ENCODE assay signal across 8 cellular contexts in the genomic region with DNA sequence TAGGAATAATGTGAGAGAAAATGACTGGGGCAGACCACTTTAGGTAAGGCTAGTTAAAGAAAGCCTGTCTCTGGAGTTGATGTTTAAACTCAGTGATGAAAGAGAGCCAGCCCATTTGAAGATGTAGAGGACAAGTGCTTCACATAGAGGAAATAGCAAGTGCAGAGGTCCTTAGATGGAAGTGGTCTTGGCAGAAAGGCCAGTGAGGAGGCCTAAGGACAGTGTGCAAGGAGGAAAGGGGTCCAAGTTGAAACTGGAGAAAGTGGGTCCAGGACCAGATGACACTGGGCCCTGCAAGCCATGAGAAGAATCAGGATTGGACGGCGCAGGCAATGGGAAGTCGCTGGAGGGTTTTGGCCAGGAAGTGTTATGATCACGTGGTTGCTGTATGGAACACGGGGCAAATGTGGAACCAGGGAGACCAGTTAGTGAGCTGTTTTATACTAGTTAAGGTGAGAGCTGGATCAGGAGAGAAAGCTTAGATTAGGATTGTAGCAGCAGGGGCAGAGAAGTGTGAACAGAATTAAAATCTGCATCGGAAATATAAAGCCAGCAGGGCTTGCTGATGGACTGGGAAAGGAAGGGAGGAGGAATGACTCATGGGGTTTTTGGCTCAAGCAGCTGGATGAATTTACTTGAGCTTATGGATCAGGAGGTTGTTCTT. TPM values are rescaled to one million over a fixed set of nuclear protein-coding genes. Genes with fewer than 3 reads are reported as not detected.
DNase-seq lines count a peak whose midpoint lies in the region; ATAC-seq, FAIRE-seq and TF ChIP-seq lines count a peak whose summit lies in the region.

No MANE protein-coding gene starts in this region.

- peak overlapping the region in 2 of 3 experiments; percentile 17 to 35 for H3K4me3 Mint-ChIP-seq in nephron

- no peaks in the 10 kb centered on the region for H3K27me3 ChIP-seq in endocrine pancreas (ENCODE audit: control insufficient read depth, insufficient read depth, low read length)

- TF ChIP-seq EP300 in A549 (IDR thresholded peaks at IDR 0.05) = no peak

- no peaks in the 10 kb centered on the region for H3K9me3 Mint-ChIP-seq in nephron

- DNase-seq in A549 (ENCODE audit: low read depth in 1 of 2, low spot score in 1 of 2) = peak; percentile 39 to 60
- DNase-seq in SHP77 (lab: John Stamatoyannopoulos, UW) = peak; percentile 47 to 73
- DNase-seq in stimulated activated CD4-positive, alpha-beta T cell treated with anti-CD3 and anti-CD28 coated beads, Interleukin-4, amount 100 ng/mL, for 24 hours = no peak

- H3K36me3 Mint-ChIP-seq in nephron (ENCODE audit: low read depth) = peaks cover 3% of the 10 kb centered on the region

- no peak for TF ChIP-seq POLR2A in A549 (IDR thresholded peaks at IDR 0.05; ENCODE audit: low read length)

- POLR2A ChIA-PET in A549 (lab: Yijun Ruan, JAX) = interaction anchor here (1.2 kb wide), 1 partner anchor 48 kb away, joined by 5 read pairs; the partner anchor contains the start of gene SCAANT1

- no peak for TF ChIP-seq RAD21 in A549 (conservative IDR thresholded peaks at IDR 0.05 in 1 of 2, IDR thresholded peaks at IDR 0.05 in 1 of 2)

- no peak overlapping the region for H3K9ac ChIP-seq in endocrine pancreas (ENCODE audit: control insufficient read depth, insufficient read depth, low read length)

- H3K36me3 ChIP-seq in endocrine pancreas (ENCODE audit: control insufficient read depth, insufficient read depth, low read length) = no peaks in the 10 kb centered on the region

- 2% methylated on average over 6 of the region's 6 CpGs for WGBS in A549 (ENCODE audit: missing lambda C conversion rate)

- H3K9me3 ChIP-seq in A549 = no peaks in the 10 kb centered on the region
- H3K9me3 ChIP-seq in endocrine pancreas (ENCODE audit: control insufficient read depth, low read length) = no peaks in the 10 kb centered on the region

- peak overlapping the region; percentile 80 to 87 for H3K27ac ChIP-seq in A549

- H3K4me3 ChIP-seq in A549 (peak overlapping the region; percentile 36), endocrine pancreas (ENCODE audit: control insufficient read depth, insufficient read depth, low read length) (peak overlapping the region; percentile 20)

- CTCF ChIA-PET in A549 (lab: Yijun Ruan, JAX) = interaction anchor here (0.6 to 1.3 kb wide), 2 partner anchors 524 to 782 kb away, joined by 3 to 4 read pairs; no protein-coding TSS in a partner anchor

- TF ChIP-seq CTCF in A549 (IDR thresholded peaks at IDR 0.05) (no peak), nephron (IDR thresholded peaks at IDR 0.05; ENCODE audit: unreplicated experiment in 3 of 3) (no peak)

- peak overlapping the region; percentile 82 for H3K4me2 ChIP-seq in A549

- no peaks in the 10 kb centered on the region for H3K27me3 Mint-ChIP-seq in nephron (ENCODE audit: low read depth)

- peak overlapping the region; percentile 31 to 44 (median 40) for H3K27ac Mint-ChIP-seq in nephron

- H3K4me1 Mint-ChIP-seq in nephron = peaks cover 26% of the 10 kb centered on the region

- ATAC-seq in A549 (peak; percentile 96), GM18511 (IDR thresholded peaks at IDR 0.05; ENCODE audit: unreplicated experiment) (peak; percentile 40), HG03457 (IDR thresholded peaks at IDR 0.05; ENCODE audit: unreplicated experiment) (no peak), HG02840 (IDR thresholded peaks at IDR 0.05; ENCODE audit: low FRiP score, unreplicated experiment) (no peak)

- peaks cover 28% of the 10 kb centered on the region for H3K4me1 ChIP-seq in A549
- H3K4me1 ChIP-seq in endocrine pancreas (ENCODE audit: control insufficient read depth, insufficient read depth, low read length) = peaks cover 50% of the 10 kb centered on the region

- no peak for FAIRE-seq in A549 (lab: Jason Lieb, UNC)

TF ChIP-seq in A549, 52 proteins besides CTCF, POLR2A, EP300 and RAD21:
- TF ChIP-seq JUNB (IDR thresholded peaks at IDR 0.05) = peak; percentile 18; the same call in 1 of the 2 replicates
- TF ChIP-seq, protein P1, sequence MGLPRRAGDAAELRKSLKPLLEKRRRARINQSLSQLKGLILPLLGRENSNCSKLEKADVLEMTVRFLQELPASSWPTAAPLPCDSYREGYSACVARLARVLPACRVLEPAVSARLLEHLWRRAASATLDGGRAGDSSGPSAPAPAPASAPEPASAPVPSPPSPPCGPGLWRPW (IDR thresholded peaks at IDR 0.05) = no peak
- TF ChIP-seq MAX (IDR thresholded peaks at IDR 0.05) = peak; percentile 52; the same call in 1 of the 2 replicates
- TF ChIP-seq PHF8 (IDR thresholded peaks at IDR 0.05; ENCODE audit: borderline replicate concordance, low read depth) = no peak
- no peak for TF ChIP-seq ZFP36 (IDR thresholded peaks at IDR 0.05; ENCODE audit: borderline replicate concordance, partially characterized antibody)
- TF ChIP-seq, protein P2, sequence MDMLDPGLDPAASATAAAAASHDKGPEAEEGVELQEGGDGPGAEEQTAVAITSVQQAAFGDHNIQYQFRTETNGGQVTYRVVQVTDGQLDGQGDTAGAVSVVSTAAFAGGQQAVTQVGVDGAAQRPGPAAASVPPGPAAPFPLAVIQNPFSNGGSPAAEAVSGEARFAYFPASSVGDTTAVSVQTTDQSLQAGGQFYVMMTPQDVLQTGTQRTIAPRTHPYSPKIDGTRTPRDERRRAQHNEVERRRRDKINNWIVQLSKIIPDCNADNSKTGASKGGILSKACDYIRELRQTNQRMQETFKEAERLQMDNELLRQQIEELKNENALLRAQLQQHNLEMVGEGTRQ (IDR thresholded peaks at IDR 0.05) = peak; percentile 90
- TF ChIP-seq RFX5 (IDR thresholded peaks at IDR 0.05) = no peak
- no peak for TF ChIP-seq ZSCAN20 (CRISPR knock-in tag; IDR thresholded peaks at IDR 0.05)
- no peak for TF ChIP-seq CHD2 (IDR thresholded peaks at IDR 0.05; ENCODE audit: low read length, partially characterized antibody)
- TF ChIP-seq FOSL2 (IDR thresholded peaks at IDR 0.05) = no peak
- peak; percentile 54; the same call in 1 of the 2 replicates for TF ChIP-seq FOSL2 (CRISPR knock-in tag; IDR thresholded peaks at IDR 0.05)
- TF ChIP-seq, protein P3, sequence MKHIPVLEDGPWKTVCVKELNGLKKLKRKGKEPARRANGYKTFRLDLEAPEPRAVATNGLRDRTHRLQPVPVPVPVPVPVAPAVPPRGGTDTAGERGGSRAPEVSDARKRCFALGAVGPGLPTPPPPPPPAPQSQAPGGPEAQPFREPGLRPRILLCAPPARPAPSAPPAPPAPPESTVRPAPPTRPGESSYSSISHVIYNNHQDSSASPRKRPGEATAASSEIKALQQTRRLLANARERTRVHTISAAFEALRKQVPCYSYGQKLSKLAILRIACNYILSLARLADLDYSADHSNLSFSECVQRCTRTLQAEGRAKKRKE (CRISPR knock-in tag; IDR thresholded peaks at IDR 0.05; ENCODE audit: low read depth) = no peak

RNA-seq across cellular contexts. Expression of gene SCAANT1, which starts 48.0 kb away (rescaled TPM):
- polyA plus RNA-seq in A549 (2011; rRNA removed) = not detected in 2 replicates
- polyA plus RNA-seq in A549 (2012; cell fraction: cytosol; rRNA removed) = not detected in 2 replicates
- polyA plus RNA-seq in A549 (2012; cell fraction: nucleus; rRNA removed) = not detected in 2 replicates
- not detected in 3 replicates for polyA plus RNA-seq in A549 (2017; fragmentation: RNase III; extraction: RNeasy Plus Mini Kit Qiagen cat#74134 plus additional on column Dnase treatment)
- 2.4 TPM in 1 of 2 replicates, not detected in the other for polyA minus RNA-seq in A549 (2011; rRNA and poly(A)+ RNA removed)

Comparison
In these comparisons a context has a peak if more than half of its experiments do, and no peak if none do; other contexts are left out.
1. ATAC-seq: peak in A549 (2 of 2) and GM18511 (single experiment); none in HG03457 (single experiment) and HG02840 (single experiment).